Comparison of ENCODE assay signal across 1 cellular context in genomic region chr14:55519473-55520080, GRCh38.
TF ChIP-seq lines count a peak whose summit lies in the region.

No MANE protein-coding gene starts in this region.

TF ChIP-seq in K562, 482 proteins besides CTCF, POLR2A, EP300 and RAD21:
- TF ChIP-seq ETS1 (conservative IDR thresholded peaks at IDR 0.05; ENCODE audit: control insufficient read depth, low read depth, low read length) (no peak), POLR2AphosphoS5 (IDR thresholded peaks at IDR 0.05; ENCODE audit: control insufficient read depth, insufficient read depth, low read depth, low read length) (no peak)
